ENCODE assay signal across 9 cellular contexts in genomic region chr22:31248965-31249940, GRCh38. TPM values are rescaled to one million over a fixed set of nuclear protein-coding genes. Genes with fewer than 3 reads are reported as not detected.
DNase-seq lines count a peak whose midpoint lies in the region; ATAC-seq and TF ChIP-seq lines count a peak whose summit lies in the region.
"Had no signal": no experiment of that assay in that cellular context is flagged by ENCODE, and none has a peak within 500 bp of the region (broad histone marks: within the 10 kb centered on the region; RNA-seq: fewer than 3 reads in every experiment).

No MANE protein-coding gene starts in this region.

- no peaks in the 10 kb centered on the region for H3K9me3 ChIP-seq in duodenal mucosa (ENCODE audit: control insufficient read depth in 1 of 2, low read length in 2 of 2)
- H3K9me3 ChIP-seq in muscle layer of colon (ENCODE audit: low read length) = no peaks in the 10 kb centered on the region
- H3K9me3 ChIP-seq in testis = no peaks in the 10 kb centered on the region
- H3K9me3 ChIP-seq in right lobe of liver = no peaks in the 10 kb centered on the region
- H3K9me3 ChIP-seq: HAP-1 had no signal

- H3K9ac ChIP-seq in duodenal mucosa (ENCODE audit: low read depth in 1 of 2, low read length in 2 of 2) = peak overlapping the region; percentile 6 to 8
- H3K9ac ChIP-seq in muscle layer of colon (ENCODE audit: low read length) = peak overlapping the region; percentile 60

- H3K4me1 ChIP-seq in duodenal mucosa (ENCODE audit: control insufficient read depth in 1 of 2, insufficient read depth in 2 of 2, low read length in 2 of 2) = peaks cover 64 to 78% of the 10 kb centered on the region in 2 donors
- peaks cover 24% of the 10 kb centered on the region for H3K4me1 ChIP-seq in muscle layer of colon (ENCODE audit: insufficient read depth, low read length)
- peaks cover 31% of the 10 kb centered on the region for H3K4me1 ChIP-seq in testis
- H3K4me1 ChIP-seq in right lobe of liver = peaks cover 0 to 21% (median 0%) of the 10 kb centered on the region in 4 donors

- intact Hi-C loops in testis (cut with DNase I; ENCODE audit: low total_unique reads) (no loop called here), right lobe of liver (cut with DNase I) (no loop called here)

- no peak overlapping the region for H3K4me3 ChIP-seq in duodenal mucosa (ENCODE audit: low read depth in 1 of 2, low read length in 2 of 2)
- peak overlapping the region in 1 of 2 donors; percentile 70 for H3K4me3 ChIP-seq in muscle layer of colon (ENCODE audit: low read depth in 1 of 2, low read length in 2 of 2)
- peak overlapping the region in 1 of 2 donors; percentile 64 for H3K4me3 ChIP-seq in testis
- H3K4me3 ChIP-seq in right lobe of liver = no peak overlapping the region

- DNase-seq in testis (no peak), NCI-H146 (lab: John Stamatoyannopoulos, UW) (no peak), right lobe of liver (no peak)

- H3K27ac ChIP-seq in duodenal mucosa (ENCODE audit: low read depth, low read length) (no peak overlapping the region), muscle layer of colon (ENCODE audit: low read depth, low read length) (no peak overlapping the region), testis (peak overlapping the region; percentile 10 to 15), right lobe of liver (no peak overlapping the region)

- 56 to 58% methylated on average over 8 to 9 of the region's 9 CpGs for WGBS in testis, 2 donors
- WGBS in right lobe of liver (ENCODE audit: insufficient coverage, low coverage, low lambda C conversion rate, missing lambda C conversion rate) = 100% methylated on average over 2 of the region's 9 CpGs

- H3K27me3 ChIP-seq in duodenal mucosa (ENCODE audit: control insufficient read depth in 1 of 2, insufficient read depth in 2 of 2, low read length in 2 of 2) (no peaks in the 10 kb centered on the region), muscle layer of colon (ENCODE audit: control insufficient read depth in 1 of 2, insufficient read depth in 2 of 2, low read length in 2 of 2) (no peaks in the 10 kb centered on the region), testis (no peaks in the 10 kb centered on the region), right lobe of liver (no peaks in the 10 kb centered on the region)

- no peak for TF ChIP-seq CTCF in testis (IDR thresholded peaks at IDR 0.05)
- no peak for TF ChIP-seq CTCF in right lobe of liver (IDR thresholded peaks at IDR 0.05)

- no peak for ATAC-seq in GM18868 (IDR thresholded peaks at IDR 0.05; ENCODE audit: unreplicated experiment)
- no peak for ATAC-seq in HG03565 (IDR thresholded peaks at IDR 0.05; ENCODE audit: unreplicated experiment)
- ATAC-seq in right lobe of liver = no peak

- TF ChIP-seq POLR2A in testis (IDR thresholded peaks at IDR 0.05) (no peak), right lobe of liver (IDR thresholded peaks at IDR 0.05) (no peak)

- peaks cover 5 to 12% of the 10 kb centered on the region in 2 donors for H3K36me3 ChIP-seq in duodenal mucosa (ENCODE audit: control insufficient read depth in 1 of 2, insufficient read depth in 2 of 2, low read length in 2 of 2)
- no peaks in the 10 kb centered on the region for H3K36me3 ChIP-seq in muscle layer of colon (ENCODE audit: insufficient read depth, low read length)
- H3K36me3 ChIP-seq in testis (ENCODE audit: low read depth, missing control alignments) = no peaks in the 10 kb centered on the region
- H3K36me3 ChIP-seq in right lobe of liver = no peaks in the 10 kb centered on the region
- H3K36me3 ChIP-seq: HAP-1 had no signal

- no peak for TF ChIP-seq RAD21 in Ishikawa (IDR thresholded peaks at IDR 0.05; ENCODE audit: low read depth)

- peak; percentile 28; the same call in 1 of the 2 replicates for TF ChIP-seq EP300 in Ishikawa (IDR thresholded peaks at IDR 0.05; ENCODE audit: borderline replicate concordance)

TF ChIP-seq in Ishikawa, 13 proteins besides CTCF, POLR2A, EP300 and RAD21:
- TF ChIP-seq TCF12 (IDR thresholded peaks at IDR 0.05; ENCODE audit: low read depth) (no peak), ZBTB7A (IDR thresholded peaks at IDR 0.05; ENCODE audit: low read depth) (0 out of 2 replicates have a peak, but pooled peaks have one; percentile 42)

RNA-seq across cellular contexts. Expression of gene LIMK2, which starts 37.2 kb away (rescaled TPM):
- 100 to 1,000 TPM in 1 of 2 donors, 10 to 100 TPM in 1; 94.0 to 101 TPM for total RNA-seq in testis
- polyA plus RNA-seq in testis (ENCODE audit: insufficient read depth, low read depth, low replicate concordance) = 51.7 TPM
- 10 to 100 TPM in 4 of 6 experiments, 1 to 10 TPM in 2; 6.3 to 47.9 (median 19.6) TPM for total RNA-seq in right lobe of liver

RNA-seq across cellular contexts. Expression of gene PIK3IP1, which starts 43.0 kb away (rescaled TPM):
- 10 to 100 TPM; 65.9 to 89.2 TPM for total RNA-seq in testis
- 42.4 TPM for polyA plus RNA-seq in testis (ENCODE audit: insufficient read depth, low read depth, low replicate concordance)
- total RNA-seq in right lobe of liver = 1 to 10 TPM; 1.3 to 6.6 (median 5.6) TPM

Comparison
In these comparisons a context has a peak if more than half of its experiments do, and no peak if none do; other contexts are left out.
1. H3K27ac ChIP-seq: peak in testis (2 of 2); none in duodenal mucosa (single experiment), muscle layer of colon (single experiment) and right lobe of liver (0 of 3).
2. RNA of gene PIK3IP1, which starts 43.0 kb away (total RNA-seq): 65.9 to 89.2 TPM in testis; 1.3 to 6.6 TPM in right lobe of liver; every median in the first group is over 4 times any median in the second.